Comparison of ENCODE assay signal across 1 cellular context in the genomic region with DNA sequence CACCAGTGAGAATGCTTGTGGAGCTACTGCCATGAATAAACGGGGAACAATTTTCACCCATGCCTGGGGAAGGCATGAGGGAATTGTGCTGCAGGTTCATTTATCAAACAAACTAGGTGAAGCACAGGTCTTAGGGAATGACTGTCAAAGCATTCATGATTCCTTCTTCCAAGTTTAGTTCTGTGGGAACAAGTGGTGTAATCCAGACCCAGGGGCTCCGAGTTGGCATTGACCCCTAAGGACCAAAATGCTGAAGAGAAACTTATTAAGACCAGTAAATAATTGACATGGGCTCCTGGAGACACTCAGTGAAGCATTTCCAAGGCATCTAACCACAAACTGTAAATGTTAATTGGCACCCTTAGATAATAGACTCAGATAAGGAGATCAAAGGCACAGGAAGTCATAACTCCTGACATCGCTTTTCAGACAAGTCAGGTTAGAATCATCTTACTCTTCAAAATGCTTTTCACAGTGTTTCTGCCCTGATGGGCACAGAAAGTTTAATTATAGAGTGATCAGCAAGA.
TF ChIP-seq lines count a peak whose summit lies in the region.

No MANE protein-coding gene starts in this region.

TF ChIP-seq in SK-N-SH, 30 proteins besides CTCF, POLR2A, EP300 and RAD21 (continued from another document):
- TF ChIP-seq, protein P1, sequence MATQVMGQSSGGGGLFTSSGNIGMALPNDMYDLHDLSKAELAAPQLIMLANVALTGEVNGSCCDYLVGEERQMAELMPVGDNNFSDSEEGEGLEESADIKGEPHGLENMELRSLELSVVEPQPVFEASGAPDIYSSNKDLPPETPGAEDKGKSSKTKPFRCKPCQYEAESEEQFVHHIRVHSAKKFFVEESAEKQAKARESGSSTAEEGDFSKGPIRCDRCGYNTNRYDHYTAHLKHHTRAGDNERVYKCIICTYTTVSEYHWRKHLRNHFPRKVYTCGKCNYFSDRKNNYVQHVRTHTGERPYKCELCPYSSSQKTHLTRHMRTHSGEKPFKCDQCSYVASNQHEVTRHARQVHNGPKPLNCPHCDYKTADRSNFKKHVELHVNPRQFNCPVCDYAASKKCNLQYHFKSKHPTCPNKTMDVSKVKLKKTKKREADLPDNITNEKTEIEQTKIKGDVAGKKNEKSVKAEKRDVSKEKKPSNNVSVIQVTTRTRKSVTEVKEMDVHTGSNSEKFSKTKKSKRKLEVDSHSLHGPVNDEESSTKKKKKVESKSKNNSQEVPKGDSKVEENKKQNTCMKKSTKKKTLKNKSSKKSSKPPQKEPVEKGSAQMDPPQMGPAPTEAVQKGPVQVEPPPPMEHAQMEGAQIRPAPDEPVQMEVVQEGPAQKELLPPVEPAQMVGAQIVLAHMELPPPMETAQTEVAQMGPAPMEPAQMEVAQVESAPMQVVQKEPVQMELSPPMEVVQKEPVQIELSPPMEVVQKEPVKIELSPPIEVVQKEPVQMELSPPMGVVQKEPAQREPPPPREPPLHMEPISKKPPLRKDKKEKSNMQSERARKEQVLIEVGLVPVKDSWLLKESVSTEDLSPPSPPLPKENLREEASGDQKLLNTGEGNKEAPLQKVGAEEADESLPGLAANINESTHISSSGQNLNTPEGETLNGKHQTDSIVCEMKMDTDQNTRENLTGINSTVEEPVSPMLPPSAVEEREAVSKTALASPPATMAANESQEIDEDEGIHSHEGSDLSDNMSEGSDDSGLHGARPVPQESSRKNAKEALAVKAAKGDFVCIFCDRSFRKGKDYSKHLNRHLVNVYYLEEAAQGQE (IDR thresholded peaks at IDR 0.05; ENCODE audit: low read depth, low read length): no peak
- TF ChIP-seq MXI1 (IDR thresholded peaks at IDR 0.05; ENCODE audit: low read depth, low read length): no peak
- TF ChIP-seq, protein P2, sequence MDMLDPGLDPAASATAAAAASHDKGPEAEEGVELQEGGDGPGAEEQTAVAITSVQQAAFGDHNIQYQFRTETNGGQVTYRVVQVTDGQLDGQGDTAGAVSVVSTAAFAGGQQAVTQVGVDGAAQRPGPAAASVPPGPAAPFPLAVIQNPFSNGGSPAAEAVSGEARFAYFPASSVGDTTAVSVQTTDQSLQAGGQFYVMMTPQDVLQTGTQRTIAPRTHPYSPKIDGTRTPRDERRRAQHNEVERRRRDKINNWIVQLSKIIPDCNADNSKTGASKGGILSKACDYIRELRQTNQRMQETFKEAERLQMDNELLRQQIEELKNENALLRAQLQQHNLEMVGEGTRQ (IDR thresholded peaks at IDR 0.05; ENCODE audit: borderline replicate concordance, low read depth, low read length): no peak
- TF ChIP-seq TCF12 (IDR thresholded peaks at IDR 0.05): peak; percentile 59
